Comparison of ENCODE assay signal across 9 cellular contexts in genomic region chr10:26931223-26931622, GRCh38.
A peak's percentile ranks its signal among the peaks of the same experiment; 100 is the strongest.
DNase-seq lines count a peak whose midpoint lies in the region; ATAC-seq and TF ChIP-seq lines count a peak whose summit lies in the region.
"Had no signal": no experiment of that assay in that cellular context is flagged by ENCODE, and none has a peak within 500 bp of the region (broad histone marks: within the 10 kb centered on the region; RNA-seq: fewer than 3 reads in every experiment).

No MANE protein-coding gene starts in this region.

- intact Hi-C loops in activated CD4-positive, alpha-beta memory T cell treated with anti-CD3 and anti-CD28 coated beads for 36 hours (cut with micrococcal nuclease): no loop called here
- intact Hi-C loops in uterus (cut with DNase I; ENCODE audit: low total_unique reads): no loop called here

- ATAC-seq in HG03342 (IDR thresholded peaks at IDR 0.05; ENCODE audit: unreplicated experiment): peak; percentile 89
- peak; percentile 80 for ATAC-seq in stimulated activated memory B cell treated with anti-CD40 and anti-IgM and Interleukin-4, amounts not matched to agents 10 μg/mL and 1 μg/mL and 100 μg/mL, for 72 hours

- H3K9me3 Mint-ChIP-seq in activated CD4-positive, alpha-beta memory T cell treated with anti-CD3 and anti-CD28 coated beads for 36 hours: no peaks in the 10 kb centered on the region
- no peaks in the 10 kb centered on the region for H3K9me3 Mint-ChIP-seq in activated CD4-positive, alpha-beta memory T cell treated with anti-CD3 and anti-CD28 coated beads, Interleukin-2, amount 10 ng/mL, durations not matched to agents 7 days and 5 days
- H3K9me3 Mint-ChIP-seq in stimulated activated memory B cell treated with anti-CD40 and anti-IgM and Interleukin-4, amounts not matched to agents 10 μg/mL and 1 μg/mL and 100 μg/mL, for 72 hours: peaks cover 6% of the 10 kb centered on the region

- no peak overlapping the region for H3K27ac ChIP-seq in uterus
- H3K27ac ChIP-seq: BLaER1 had no signal

- no peak for TF ChIP-seq CTCF in uterus (IDR thresholded peaks at IDR 0.05)

- no peak for TF ChIP-seq POLR2A in uterus (IDR thresholded peaks at IDR 0.05)

- no peak overlapping the region for H3K4me3 Mint-ChIP-seq in activated CD4-positive, alpha-beta memory T cell treated with anti-CD3 and anti-CD28 coated beads for 36 hours
- no peak overlapping the region for H3K4me3 Mint-ChIP-seq in activated CD4-positive, alpha-beta memory T cell treated with anti-CD3 and anti-CD28 coated beads, Interleukin-2, amount 10 ng/mL, durations not matched to agents 7 days and 5 days
- H3K4me3 Mint-ChIP-seq in stimulated activated memory B cell treated with anti-CD40 and anti-IgM and Interleukin-4, amounts not matched to agents 10 μg/mL and 1 μg/mL and 100 μg/mL, for 72 hours: peak overlapping the region; percentile 71

- peak overlapping the region in 1 of 2 donors; percentile 3 for H3K4me3 ChIP-seq in uterus
- H3K4me3 ChIP-seq: BLaER1 had no signal

- H3K27me3 ChIP-seq in uterus: no peaks in the 10 kb centered on the region
- H3K27me3 ChIP-seq: BLaER1 had no signal

- H3K27me3 Mint-ChIP-seq in activated CD4-positive, alpha-beta memory T cell treated with anti-CD3 and anti-CD28 coated beads for 36 hours: no peaks in the 10 kb centered on the region
- peaks cover 10% of the 10 kb centered on the region for H3K27me3 Mint-ChIP-seq in activated CD4-positive, alpha-beta memory T cell treated with anti-CD3 and anti-CD28 coated beads, Interleukin-2, amount 10 ng/mL, durations not matched to agents 7 days and 5 days
- H3K27me3 Mint-ChIP-seq in stimulated activated memory B cell treated with anti-CD40 and anti-IgM and Interleukin-4, amounts not matched to agents 10 μg/mL and 1 μg/mL and 100 μg/mL, for 72 hours: peaks cover 21% of the 10 kb centered on the region

- DNase-seq in activated CD4-positive, alpha-beta memory T cell treated with anti-CD3 and anti-CD28 coated beads for 36 hours: peak; percentile 24
- no peak for DNase-seq in activated CD4-positive, alpha-beta memory T cell treated with anti-CD3 and anti-CD28 coated beads, Interleukin-2, amount 10 ng/mL, durations not matched to agents 7 days and 5 days
- peak; percentile 9 for DNase-seq in germinal center (ENCODE audit: low spot score)
- DNase-seq in NCI-H1436 treated with DMSO at 0.1 percent for 48 hours (lab: John Stamatoyannopoulos, UW): no peak
- no peak for DNase-seq in uterus
- DNase-seq in HUDEP-2 (lab: John Stamatoyannopoulos, UW; ENCODE audit: unreplicated experiment in 76 of 76): no peak

- H3K36me3 ChIP-seq in uterus: no peaks in the 10 kb centered on the region
- H3K36me3 ChIP-seq: BLaER1 had no signal

- no peak overlapping the region for H3K27ac Mint-ChIP-seq in activated CD4-positive, alpha-beta memory T cell treated with anti-CD3 and anti-CD28 coated beads for 36 hours
- H3K27ac Mint-ChIP-seq in activated CD4-positive, alpha-beta memory T cell treated with anti-CD3 and anti-CD28 coated beads, Interleukin-2, amount 10 ng/mL, durations not matched to agents 7 days and 5 days: no peak overlapping the region
- H3K27ac Mint-ChIP-seq in stimulated activated memory B cell treated with anti-CD40 and anti-IgM and Interleukin-4, amounts not matched to agents 10 μg/mL and 1 μg/mL and 100 μg/mL, for 72 hours: no peak overlapping the region

- no peaks in the 10 kb centered on the region for H3K9me3 ChIP-seq in uterus
- H3K9me3 ChIP-seq: BLaER1 had no signal

- CTCF ChIA-PET in activated CD4-positive, alpha-beta memory T cell treated with anti-CD3 and anti-CD28 coated beads for 36 hours (lab: Charles Lee): no interaction called here
- CTCF ChIA-PET in activated CD4-positive, alpha-beta memory T cell treated with anti-CD3 and anti-CD28 coated beads, Interleukin-2, amount 10 ng/mL, durations not matched to agents 7 days and 5 days (lab: Charles Lee): no interaction called here

- H3K4me1 Mint-ChIP-seq in activated CD4-positive, alpha-beta memory T cell treated with anti-CD3 and anti-CD28 coated beads for 36 hours (ENCODE audit: low read depth): peaks cover 3% of the 10 kb centered on the region
- H3K4me1 Mint-ChIP-seq in activated CD4-positive, alpha-beta memory T cell treated with anti-CD3 and anti-CD28 coated beads, Interleukin-2, amount 10 ng/mL, durations not matched to agents 7 days and 5 days: no peaks in the 10 kb centered on the region
- H3K4me1 Mint-ChIP-seq in stimulated activated memory B cell treated with anti-CD40 and anti-IgM and Interleukin-4, amounts not matched to agents 10 μg/mL and 1 μg/mL and 100 μg/mL, for 72 hours: peaks cover 9% of the 10 kb centered on the region

- no peaks in the 10 kb centered on the region for H3K36me3 Mint-ChIP-seq in activated CD4-positive, alpha-beta memory T cell treated with anti-CD3 and anti-CD28 coated beads for 36 hours
- H3K36me3 Mint-ChIP-seq in activated CD4-positive, alpha-beta memory T cell treated with anti-CD3 and anti-CD28 coated beads, Interleukin-2, amount 10 ng/mL, durations not matched to agents 7 days and 5 days (ENCODE audit: low read depth): no peaks in the 10 kb centered on the region
- H3K36me3 Mint-ChIP-seq in stimulated activated memory B cell treated with anti-CD40 and anti-IgM and Interleukin-4, amounts not matched to agents 10 μg/mL and 1 μg/mL and 100 μg/mL, for 72 hours: no peaks in the 10 kb centered on the region

- H3K4me1 ChIP-seq in uterus: no peaks in the 10 kb centered on the region
- H3K4me1 ChIP-seq: BLaER1 had no signal

- POLR2A ChIA-PET in activated CD4-positive, alpha-beta memory T cell treated with anti-CD3 and anti-CD28 coated beads for 36 hours (lab: Charles Lee): no interaction called here
- POLR2A ChIA-PET in activated CD4-positive, alpha-beta memory T cell treated with anti-CD3 and anti-CD28 coated beads, Interleukin-2, amount 10 ng/mL, durations not matched to agents 7 days and 5 days (lab: Charles Lee): no interaction called here

Comparison
In these comparisons a context has a peak if more than half of its experiments do, and no peak if none do; other contexts are left out.
1. DNase-seq: peak in activated CD4-positive, alpha-beta memory T cell treated with anti-CD3 and anti-CD28 coated beads for 36 hours (single experiment) and germinal center (single experiment); none in activated CD4-positive, alpha-beta memory T cell treated with anti-CD3 and anti-CD28 coated beads, Interleukin-2, amount 10 ng/mL, durations not matched to agents 7 days and 5 days (single experiment), NCI-H1436 treated with DMSO at 0.1 percent for 48 hours (single experiment), uterus (0 of 2) and HUDEP-2 (0 of 76).